ENCODE assay signal across 1 cellular context in genomic region chr17:42253173-42253545, GRCh38.
TF ChIP-seq lines count a peak whose summit lies in the region.

No MANE protein-coding gene starts in this region.

TF ChIP-seq in A549, 52 proteins besides CTCF, POLR2A, EP300 and RAD21 (continued from another document):
- TF ChIP-seq REST (IDR thresholded peaks at IDR 0.05) (no peak), HOXB13 (CRISPR knock-in tag; IDR thresholded peaks at IDR 0.05; ENCODE audit: low read depth) (no peak), EHF (CRISPR knock-in tag; IDR thresholded peaks at IDR 0.05) (no peak)
